In the genomic region with DNA sequence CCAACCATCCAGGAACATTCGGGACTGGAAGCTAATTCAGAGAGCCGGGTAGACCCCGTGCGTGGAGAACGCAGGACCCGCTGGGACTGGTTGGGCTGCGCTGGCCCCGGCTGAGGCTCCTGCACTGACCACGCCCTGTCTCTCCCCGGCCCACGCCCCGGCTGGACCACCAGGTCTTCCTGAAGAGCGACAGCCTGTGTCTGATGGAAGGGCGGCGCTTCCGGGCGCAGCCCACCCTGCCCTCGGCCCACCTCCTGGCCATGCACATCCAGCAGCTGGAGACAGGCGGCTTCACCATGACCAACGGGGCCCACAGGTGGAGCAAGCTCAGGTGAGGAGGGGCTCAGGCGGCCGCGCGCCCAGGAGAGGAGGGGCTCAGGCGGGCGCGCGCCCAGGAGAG, we compare ENCODE assay signal across 1 cellular context.
TF ChIP-seq lines count a peak whose summit lies in the region.

No MANE protein-coding gene starts in this region.

TF ChIP-seq in Ishikawa, 13 proteins besides CTCF, POLR2A, EP300 and RAD21 (continued from another document):
- TF ChIP-seq, protein P1, sequence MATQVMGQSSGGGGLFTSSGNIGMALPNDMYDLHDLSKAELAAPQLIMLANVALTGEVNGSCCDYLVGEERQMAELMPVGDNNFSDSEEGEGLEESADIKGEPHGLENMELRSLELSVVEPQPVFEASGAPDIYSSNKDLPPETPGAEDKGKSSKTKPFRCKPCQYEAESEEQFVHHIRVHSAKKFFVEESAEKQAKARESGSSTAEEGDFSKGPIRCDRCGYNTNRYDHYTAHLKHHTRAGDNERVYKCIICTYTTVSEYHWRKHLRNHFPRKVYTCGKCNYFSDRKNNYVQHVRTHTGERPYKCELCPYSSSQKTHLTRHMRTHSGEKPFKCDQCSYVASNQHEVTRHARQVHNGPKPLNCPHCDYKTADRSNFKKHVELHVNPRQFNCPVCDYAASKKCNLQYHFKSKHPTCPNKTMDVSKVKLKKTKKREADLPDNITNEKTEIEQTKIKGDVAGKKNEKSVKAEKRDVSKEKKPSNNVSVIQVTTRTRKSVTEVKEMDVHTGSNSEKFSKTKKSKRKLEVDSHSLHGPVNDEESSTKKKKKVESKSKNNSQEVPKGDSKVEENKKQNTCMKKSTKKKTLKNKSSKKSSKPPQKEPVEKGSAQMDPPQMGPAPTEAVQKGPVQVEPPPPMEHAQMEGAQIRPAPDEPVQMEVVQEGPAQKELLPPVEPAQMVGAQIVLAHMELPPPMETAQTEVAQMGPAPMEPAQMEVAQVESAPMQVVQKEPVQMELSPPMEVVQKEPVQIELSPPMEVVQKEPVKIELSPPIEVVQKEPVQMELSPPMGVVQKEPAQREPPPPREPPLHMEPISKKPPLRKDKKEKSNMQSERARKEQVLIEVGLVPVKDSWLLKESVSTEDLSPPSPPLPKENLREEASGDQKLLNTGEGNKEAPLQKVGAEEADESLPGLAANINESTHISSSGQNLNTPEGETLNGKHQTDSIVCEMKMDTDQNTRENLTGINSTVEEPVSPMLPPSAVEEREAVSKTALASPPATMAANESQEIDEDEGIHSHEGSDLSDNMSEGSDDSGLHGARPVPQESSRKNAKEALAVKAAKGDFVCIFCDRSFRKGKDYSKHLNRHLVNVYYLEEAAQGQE (IDR thresholded peaks at IDR 0.05; ENCODE audit: low read depth) = no peak
